In the genomic region with DNA sequence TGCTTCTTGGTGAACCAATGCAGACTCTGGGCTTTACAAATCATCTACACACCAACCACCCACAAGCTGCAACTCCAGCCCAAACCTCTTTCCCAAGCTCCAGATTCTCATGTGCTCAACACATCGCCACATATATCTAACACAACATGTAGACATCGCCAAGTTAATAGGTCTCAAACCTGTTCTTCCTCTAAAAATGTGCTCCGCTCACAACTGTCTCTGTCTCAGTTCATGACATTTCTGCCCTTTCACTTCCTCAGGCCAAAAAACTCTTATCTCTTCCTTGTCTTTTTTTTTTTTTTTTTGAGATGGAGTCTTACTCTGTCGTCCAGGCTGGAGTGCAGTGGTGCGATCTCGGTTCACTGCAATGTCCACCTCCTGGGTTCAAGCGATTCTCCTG, we compare ENCODE assay signal across 18 cellular contexts.
A peak's percentile ranks its signal among the peaks of the same experiment; 100 is the strongest.
DNase-seq lines count a peak whose midpoint lies in the region; ATAC-seq, FAIRE-seq and TF ChIP-seq lines count a peak whose summit lies in the region.
"Had no signal": no experiment of that assay in that cellular context is flagged by ENCODE, and none has a peak within 500 bp of the region (broad histone marks: within the 10 kb centered on the region; RNA-seq: fewer than 3 reads in every experiment).

No MANE protein-coding gene starts in this region.

- H2BK12ac ChIP-seq in H1 (ENCODE audit: low read depth, low read length): no peak overlapping the region

- H3K79me2 ChIP-seq in H1 (ENCODE audit: control insufficient read depth in 1 of 2, insufficient read depth in 2 of 2, low read length in 2 of 2): no peaks in the 10 kb centered on the region

- no peak overlapping the region for H4K5ac ChIP-seq in H1 (ENCODE audit: insufficient read length, low read depth, low read length)

- CTCF ChIA-PET in H1 (lab: Charles Lee; ENCODE audit: partially characterized antibody): interaction anchor here (0.9 to 1.6 kb wide), 2 partner anchors 9 to 71 kb away, joined by 3 to 5 read pairs; no protein-coding TSS in a partner anchor

- H2BK20ac ChIP-seq in H1 (ENCODE audit: low read length): no peak overlapping the region

- ATAC-seq in GM18868 (IDR thresholded peaks at IDR 0.05; ENCODE audit: unreplicated experiment) (peak; percentile 61), GM21576 (IDR thresholded peaks at IDR 0.05; ENCODE audit: unreplicated experiment) (peak; percentile 73), HG03280 (IDR thresholded peaks at IDR 0.05; ENCODE audit: unreplicated experiment) (peak; percentile 69), SK-N-SH treated with all-trans-retinoic acid at 6 μM for 48 hours (no peak)
- ATAC-seq: effector memory CD8-positive, alpha-beta T cell; left cardiac atrium; Right ventricle myocardium inferior; sciatic nerve; WTC11 had no signal

- no peak for TF ChIP-seq RAD21 in H1 (IDR thresholded peaks at IDR 0.05 in 1 of 2, conservative IDR thresholded peaks at IDR 0.05 in 1 of 2; ENCODE audit: low read depth in 2 of 2, low read length in 2 of 2)

- no peak overlapping the region for H2AFZ ChIP-seq in H1 (ENCODE audit: low read length)

- no peak overlapping the region for H4K91ac ChIP-seq in H1 (replicated peaks; ENCODE audit: insufficient read length, low read length)

- no peak for TF ChIP-seq EP300 in H1 (IDR thresholded peaks at IDR 0.05; ENCODE audit: borderline replicate concordance in 1 of 2, low read depth in 2 of 2, low read length in 2 of 2)

- H4K20me1 ChIP-seq in H1 (replicated peaks in 1 of 2; ENCODE audit: control insufficient read depth in 1 of 2, insufficient read depth in 2 of 2, low read length in 2 of 2): no peaks in the 10 kb centered on the region

- H2BK5ac ChIP-seq in H1 (ENCODE audit: low read depth, low read length): no peak overlapping the region

- H3K4me1 ChIP-seq in H1 (replicated peaks in 1 of 4; ENCODE audit: control insufficient read depth in 3 of 4, insufficient read depth in 4 of 4, low read length in 3 of 4): peaks cover 0 to 3% (median 0%) of the 10 kb centered on the region in 4 experiments; a peak in 1 of 7 replicates

- no peak overlapping the region for H4K8ac ChIP-seq in H1 (ENCODE audit: extremely low read depth, insufficient read depth, low read length)

- H3K4ac ChIP-seq in H1 (replicated peaks; ENCODE audit: insufficient read length, low read depth, low read length): peak overlapping the region; percentile 44

- no peak for FAIRE-seq in H1 (lab: Jason Lieb, UNC)

- DNase-seq in H1 (ENCODE audit: low read depth in 1 of 2, low spot score in 2 of 2): no peak
- DNase-seq in effector CD8-positive, alpha-beta T cell (lab: John Stamatoyannopoulos, UW): no peak
- DNase-seq in activated CD4-positive, alpha-beta T cell treated with anti-CD3 and anti-CD28 coated beads for 1 hour: no peak
- DNase-seq in activated gamma-delta T cell treated with Interleukin-2 at 50 U/mL for 16 hours: no peak
- DNase-seq: activated T-cell treated with anti-CD3 and anti-CD28 coated beads, Interleukin-2, amount 50 U/mL, for 48 hours; CD4-positive, alpha-beta memory T cell; effector memory CD8-positive, alpha-beta T cell; GOT3; left cardiac atrium; NCI-H1092 treated with DMSO at 0.1 percent for 48 hours; NCI-H524 had no signal

- no peak overlapping the region for H2AK5ac ChIP-seq in H1 (ENCODE audit: low read depth, low read length)

- H3K27ac ChIP-seq in H1 (ENCODE audit: low read depth, low read length): no peak overlapping the region

- H3K18ac ChIP-seq in H1 (ENCODE audit: extremely low read depth, low read length): no peak overlapping the region

- H3K14ac ChIP-seq in H1 (ENCODE audit: insufficient read length): no peak overlapping the region

- no peaks in the 10 kb centered on the region for H3K36me3 ChIP-seq in H1 (ENCODE audit: control insufficient read depth in 2 of 4, insufficient read depth in 4 of 4, low read length in 3 of 4)

- H3K9ac ChIP-seq in H1 (replicated peaks in 1 of 4; ENCODE audit: extremely low read depth in 1 of 4, low read depth in 3 of 4, low read length in 3 of 4): no peak overlapping the region

- H3K4me3 ChIP-seq in H1 (ENCODE audit: extremely low read depth in 1 of 4, insufficient read depth in 2 of 4, low read depth in 3 of 4, low read length in 4 of 4): no peak overlapping the region

- H2BK15ac ChIP-seq in H1 (ENCODE audit: low read length): no peak overlapping the region

- no peaks in the 10 kb centered on the region; a peak in 1 of 7 replicates for H3K27me3 ChIP-seq in H1 (replicated peaks in 1 of 4; ENCODE audit: control insufficient read depth in 3 of 4, extremely low read depth in 1 of 4, insufficient read depth in 3 of 4, low read length in 3 of 4)

- no peak for TF ChIP-seq POLR2A in H1 (IDR thresholded peaks at IDR 0.05; ENCODE audit: control extremely low read depth in 1 of 2, low read depth in 2 of 2, low read length in 2 of 2)

- H2BK120ac ChIP-seq in H1 (replicated peaks; ENCODE audit: low read depth, low read length): no peak overlapping the region

- TF ChIP-seq CTCF in H1 (IDR thresholded peaks at IDR 0.05; ENCODE audit: control extremely low read depth in 1 of 3, insufficient read depth in 1 of 3, low read depth in 1 of 3, low read length in 3 of 3): no peak

- no peak overlapping the region for H3K56ac ChIP-seq in H1 (replicated peaks; ENCODE audit: insufficient read length, low read depth, low read length)

- H3K4me2 ChIP-seq in H1 (ENCODE audit: insufficient read depth in 1 of 2, low read depth in 2 of 2, low read length in 2 of 2): no peak overlapping the region

- no peaks in the 10 kb centered on the region for H3K79me1 ChIP-seq in H1 (ENCODE audit: low read depth, low read length)

- no peaks in the 10 kb centered on the region for H3K9me3 ChIP-seq in H1 (ENCODE audit: insufficient read depth in 2 of 2, low read depth in 1 of 2, low read length in 1 of 2)

- WGBS in H1 (ENCODE audit: extremely low coverage in 1 of 2, insufficient coverage in 1 of 2, insufficient read length in 1 of 2, insufficient replicate concordance in 2 of 2, low coverage in 1 of 2, low lambda C conversion rate in 2 of 2, missing lambda C conversion rate in 1 of 2), 2 experiments: 86% methylated on average over 4 of the region's 7 CpGs; no CpG with 5 or more reads in 1 of the 2 experiments

- H3K23ac ChIP-seq in H1 (ENCODE audit: insufficient read length): no peak overlapping the region

- H3K23me2 ChIP-seq in H1 (ENCODE audit: low read depth, low read length): no peaks in the 10 kb centered on the region

- POLR2A ChIA-PET in H1 (lab: Charles Lee; ENCODE audit: partially characterized antibody): no interaction called here

TF ChIP-seq in H1, 55 proteins besides CTCF, POLR2A, EP300 and RAD21 (continues in another document):
- TF ChIP-seq YY1 (IDR thresholded peaks at IDR 0.05; ENCODE audit: low read depth, low read length) (no peak), CBX5 (IDR thresholded peaks at IDR 0.05; ENCODE audit: low read depth, low read length) (no peak), FOSL1 (IDR thresholded peaks at IDR 0.05; ENCODE audit: insufficient read depth, low read depth, low read length) (no peak), EGR1 (IDR thresholded peaks at IDR 0.05; ENCODE audit: borderline replicate concordance, low read depth, low read length) (no peak), BRCA1 (IDR thresholded peaks at IDR 0.05; ENCODE audit: low read depth, low read length) (no peak), CBX8 (IDR thresholded peaks at IDR 0.05; ENCODE audit: borderline replicate concordance, low read depth, low read length) (no peak), SIN3A (conservative IDR thresholded peaks at IDR 0.05 in 1 of 2, IDR thresholded peaks at IDR 0.05 in 1 of 2; ENCODE audit: low read depth in 1 of 2, low read length in 2 of 2) (no peak), KDM1A (IDR thresholded peaks at IDR 0.05; ENCODE audit: borderline replicate concordance, low read length) (no peak), JUN (IDR thresholded peaks at IDR 0.05; ENCODE audit: low read depth, low read length) (no peak), SAP30 (IDR thresholded peaks at IDR 0.05; ENCODE audit: insufficient read depth, insufficient replicate concordance, low read length) (no peak), ASH2L (IDR thresholded peaks at IDR 0.05; ENCODE audit: low read length) (no peak), EZH2 (IDR thresholded peaks at IDR 0.05; ENCODE audit: low read depth, low read length, severe bottlenecking) (no peak), CREB1 (IDR thresholded peaks at IDR 0.05) (no peak)
- TF ChIP-seq, protein P1, sequence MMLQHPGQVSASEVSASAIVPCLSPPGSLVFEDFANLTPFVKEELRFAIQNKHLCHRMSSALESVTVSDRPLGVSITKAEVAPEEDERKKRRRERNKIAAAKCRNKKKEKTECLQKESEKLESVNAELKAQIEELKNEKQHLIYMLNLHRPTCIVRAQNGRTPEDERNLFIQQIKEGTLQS (IDR thresholded peaks at IDR 0.05; ENCODE audit: insufficient read depth, low read depth, low read length): no peak

TF ChIP-seq in SK-N-SH treated with all-trans-retinoic acid at 6 μM for 48 hours, 23 proteins besides CTCF, POLR2A, EP300 and RAD21 (continues in another document):
- no peak for TF ChIP-seq ISL1 (CRISPR knock-in tag; IDR thresholded peaks at IDR 0.05)
- TF ChIP-seq, protein P2, sequence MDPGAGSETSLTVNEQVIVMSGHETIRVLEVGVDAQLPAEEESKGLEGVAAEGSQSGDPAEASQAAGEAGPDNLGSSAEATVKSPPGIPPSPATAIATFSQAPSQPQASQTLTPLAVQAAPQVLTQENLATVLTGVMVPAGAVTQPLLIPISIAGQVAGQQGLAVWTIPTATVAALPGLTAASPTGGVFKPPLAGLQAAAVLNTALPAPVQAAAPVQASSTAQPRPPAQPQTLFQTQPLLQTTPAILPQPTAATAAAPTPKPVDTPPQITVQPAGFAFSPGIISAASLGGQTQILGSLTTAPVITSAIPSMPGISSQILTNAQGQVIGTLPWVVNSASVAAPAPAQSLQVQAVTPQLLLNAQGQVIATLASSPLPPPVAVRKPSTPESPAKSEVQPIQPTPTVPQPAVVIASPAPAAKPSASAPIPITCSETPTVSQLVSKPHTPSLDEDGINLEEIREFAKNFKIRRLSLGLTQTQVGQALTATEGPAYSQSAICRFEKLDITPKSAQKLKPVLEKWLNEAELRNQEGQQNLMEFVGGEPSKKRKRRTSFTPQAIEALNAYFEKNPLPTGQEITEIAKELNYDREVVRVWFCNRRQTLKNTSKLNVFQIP (CRISPR knock-in tag; IDR thresholded peaks at IDR 0.05; ENCODE audit: borderline replicate concordance, low read depth): no peak
- no peak for TF ChIP-seq ZNF8 (CRISPR knock-in tag; IDR thresholded peaks at IDR 0.05)
- TF ChIP-seq, protein P3, sequence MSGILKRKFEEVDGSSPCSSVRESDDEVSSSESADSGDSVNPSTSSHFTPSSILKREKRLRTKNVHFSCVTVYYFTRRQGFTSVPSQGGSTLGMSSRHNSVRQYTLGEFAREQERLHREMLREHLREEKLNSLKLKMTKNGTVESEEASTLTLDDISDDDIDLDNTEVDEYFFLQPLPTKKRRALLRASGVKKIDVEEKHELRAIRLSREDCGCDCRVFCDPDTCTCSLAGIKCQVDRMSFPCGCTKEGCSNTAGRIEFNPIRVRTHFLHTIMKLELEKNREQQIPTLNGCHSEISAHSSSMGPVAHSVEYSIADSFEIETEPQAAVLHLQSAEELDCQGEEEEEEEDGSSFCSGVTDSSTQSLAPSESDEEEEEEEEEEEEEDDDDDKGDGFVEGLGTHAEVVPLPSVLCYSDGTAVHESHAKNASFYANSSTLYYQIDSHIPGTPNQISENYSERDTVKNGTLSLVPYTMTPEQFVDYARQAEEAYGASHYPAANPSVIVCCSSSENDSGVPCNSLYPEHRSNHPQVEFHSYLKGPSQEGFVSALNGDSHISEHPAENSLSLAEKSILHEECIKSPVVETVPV (CRISPR knock-in tag; IDR thresholded peaks at IDR 0.05): no peak
